10 cellular contexts compared by ENCODE assay signal in genomic region chr3:117141821-117142220, GRCh38.
"Had no signal": no experiment of that assay in that cellular context is flagged by ENCODE, and none has a peak within 500 bp of the region (broad histone marks: within the 10 kb centered on the region; RNA-seq: fewer than 3 reads in every experiment).

No MANE protein-coding gene starts in this region.

- H3K9me3 Mint-ChIP-seq: activated T-helper 17 cell treated with anti-CD3 and anti-CD28 coated beads, Interleukin-2, amount 50 U/mL, for 72 hours had no signal

- H3K27ac Mint-ChIP-seq: activated T-helper 17 cell treated with anti-CD3 and anti-CD28 coated beads, Interleukin-2, amount 50 U/mL, for 72 hours had no signal

- H3K4me3 Mint-ChIP-seq: activated T-helper 17 cell treated with anti-CD3 and anti-CD28 coated beads, Interleukin-2, amount 50 U/mL, for 72 hours had no signal

- H3K27me3 Mint-ChIP-seq: activated T-helper 17 cell treated with anti-CD3 and anti-CD28 coated beads, Interleukin-2, amount 50 U/mL, for 72 hours had no signal

- DNase-seq: activated naive CD4-positive, alpha-beta T cell treated with Interleukin-2 at 50 U/mL for 16 hours; anterior cingulate cortex; heart right ventricle; left cardiac atrium; lower lobe of right lung; ovary; sigmoid colon; spleen; stimulated activated CD4-positive, alpha-beta T cell treated with anti-CD3 and anti-CD28 coated beads, Interleukin-1b, Interleukin-23, amount 100 ng/mL, for 48 hours had no signal

- H3K4me1 Mint-ChIP-seq: activated T-helper 17 cell treated with anti-CD3 and anti-CD28 coated beads, Interleukin-2, amount 50 U/mL, for 72 hours had no signal
